19 cellular contexts compared by ENCODE assay signal in genomic region chr19:48814895-48815294, GRCh38. TPM values are rescaled to one million over a fixed set of nuclear protein-coding genes. Genes with fewer than 3 reads are reported as not detected.
A peak's percentile ranks its signal among the peaks of the same experiment; 100 is the strongest.
DNase-seq lines count a peak whose midpoint lies in the region; ATAC-seq, FAIRE-seq and TF ChIP-seq lines count a peak whose summit lies in the region.
"Had no signal": no experiment of that assay in that cellular context is flagged by ENCODE, and none has a peak within 500 bp of the region (broad histone marks: within the 10 kb centered on the region; RNA-seq: fewer than 3 reads in every experiment).

No MANE protein-coding gene starts in this region.

- no TSS peak for BruUV-seq in HepG2 (replicated peaks; lab: Mats Ljungman, UMichigan)

- TF ChIP-seq CTCF in HepG2 (CRISPR knock-in tag; IDR thresholded peaks at IDR 0.05) (no peak), right lobe of liver (IDR thresholded peaks at IDR 0.05) (no peak), body of pancreas (IDR thresholded peaks at IDR 0.05) (no peak), pancreas (IDR thresholded peaks at IDR 0.05) (no peak), uterus (IDR thresholded peaks at IDR 0.05) (no peak), coronary artery (IDR thresholded peaks at IDR 0.05) (no peak)

- in situ Hi-C loops in HepG2 (cut with HindIII; ENCODE audit: extremely low pct_ligation_motif_present, low pct_unique_long_range_greater_than_20kb), result no loop called here

- ATAC-seq in HepG2 (0 out of 3 replicates have a peak, but pooled peaks have one; percentile 6), right lobe of liver (no peak), body of pancreas (no peak), pancreas (no peak)
- ATAC-seq: A549 had no signal

- peaks cover 3% of the 10 kb centered on the region; the same call in 1 of the 2 replicates for H4K20me1 ChIP-seq in HepG2 (ENCODE audit: insufficient read depth, low read length)

- no peaks in the 10 kb centered on the region for H3K27me3 ChIP-seq in HepG2 (ENCODE audit: control insufficient read depth in 1 of 2, insufficient read depth in 2 of 2, low read length in 2 of 2)
- H3K27me3 ChIP-seq in right lobe of liver, result no peaks in the 10 kb centered on the region
- H3K27me3 ChIP-seq in body of pancreas, result no peaks in the 10 kb centered on the region
- H3K27me3 ChIP-seq in pancreas, result no peaks in the 10 kb centered on the region
- H3K27me3 ChIP-seq in uterus, result no peaks in the 10 kb centered on the region
- H3K27me3 ChIP-seq: Peyer's patch had no signal

- FAIRE-seq in HepG2 (lab: Jason Lieb, UNC) (no peak), pancreas (lab: Jason Lieb, UNC) (no peak)
- FAIRE-seq: A549, GM18507, GM19239, HTR-8/SVneo had no signal

- H3K4me3 ChIP-seq in HepG2 (replicated peaks in 1 of 3; ENCODE audit: insufficient read depth in 1 of 3, low read depth in 2 of 3, low read length in 3 of 3) (no peak overlapping the region), right lobe of liver (no peak overlapping the region), body of pancreas (no peak overlapping the region), pancreas (no peak overlapping the region), uterus (no peak overlapping the region), coronary artery (no peak overlapping the region)
- H3K4me3 ChIP-seq: A549, Peyer's patch had no signal

- TF ChIP-seq EP300 in HepG2 (IDR thresholded peaks at IDR 0.05; ENCODE audit: low read depth in 2 of 2, low read length in 2 of 2), result no peak
- no peak for TF ChIP-seq EP300 in HepG2 (CRISPR knock-in tag; IDR thresholded peaks at IDR 0.05; ENCODE audit: borderline replicate concordance)

- intact Hi-C loops in HepG2 (cut with micrococcal nuclease; ENCODE audit: unreplicated experiment), result no loop called here
- intact Hi-C loops in right lobe of liver (cut with DNase I), result no loop called here
- intact Hi-C loops in body of pancreas (cut with DNase I), result no loop called here
- intact Hi-C loops in pancreas (cut with DNase I), result no loop called here
- intact Hi-C loops in uterus (cut with DNase I; ENCODE audit: low total_unique reads), result no loop called here

- no peak for DNase-seq in HepG2 (ENCODE audit: low spot score)
- no peak for DNase-seq in right lobe of liver
- DNase-seq in body of pancreas, result no peak
- no peak for DNase-seq in pancreas
- no peak for DNase-seq in uterus
- no peak for DNase-seq in NCI-H146 (lab: John Stamatoyannopoulos, UW)
- DNase-seq in NCI-H1105 treated with DMSO at 0.1 percent for 48 hours (lab: John Stamatoyannopoulos, UW), result no peak
- DNase-seq in coronary artery (ENCODE audit: low spot score), result no peak
- DNase-seq: KG1, MM.1S, NCI-H1930, NCI-H2171 treated with DMSO at 0.1 percent for 48 hours, Peyer's patch, SHP77 treated with DMSO at 0.1 percent for 48 hours had no signal

- no peak overlapping the region for H3K4me2 ChIP-seq in HepG2 (ENCODE audit: low read depth, low read length)

- H3K9ac ChIP-seq in HepG2 (ENCODE audit: insufficient read depth, low read depth, low read length), result no peak overlapping the region

- TF ChIP-seq POLR2A in HepG2 (IDR thresholded peaks at IDR 0.05; ENCODE audit: insufficient read depth in 1 of 2, low read depth in 2 of 2, low read length in 2 of 2) (no peak), right lobe of liver (IDR thresholded peaks at IDR 0.05) (no peak), body of pancreas (IDR thresholded peaks at IDR 0.05) (no peak), uterus (IDR thresholded peaks at IDR 0.05) (no peak)

- H3K4me1 ChIP-seq in HepG2 (ENCODE audit: insufficient read depth, low read length) (peaks cover 69% of the 10 kb centered on the region), right lobe of liver (peaks cover 0 to 59% (median 12%) of the 10 kb centered on the region in 4 donors), body of pancreas (peaks cover 87% of the 10 kb centered on the region), pancreas (peaks cover 28 to 38% (median 28%) of the 10 kb centered on the region in 3 donors), uterus (peaks cover 0 to 4% of the 10 kb centered on the region in 2 donors)

- H3K27ac ChIP-seq in HepG2 (ENCODE audit: extremely low read length, insufficient read depth, low read length), result no peak overlapping the region
- peak overlapping the region in 1 of 3 donors; percentile 80 for H3K27ac ChIP-seq in right lobe of liver
- H3K27ac ChIP-seq in body of pancreas, result peak overlapping the region in 3 of 4 donors; percentile 92 to 100 (median 98)
- H3K27ac ChIP-seq in pancreas, result peak overlapping the region; percentile 56 to 83 (median 72)
- H3K27ac ChIP-seq in uterus, result no peak overlapping the region
- no peak overlapping the region for H3K27ac ChIP-seq in coronary artery
- H3K27ac ChIP-seq: Peyer's patch had no signal

- H3K36me3 ChIP-seq in HepG2 (replicated peaks in 1 of 2; ENCODE audit: control insufficient read depth in 1 of 2, insufficient read depth in 2 of 2, low read length in 2 of 2) (no peaks in the 10 kb centered on the region), right lobe of liver (no peaks in the 10 kb centered on the region), body of pancreas (replicated peaks in 1 of 2; ENCODE audit: insufficient read depth in 1 of 2, low read depth in 2 of 2) (no peaks in the 10 kb centered on the region), pancreas (no peaks in the 10 kb centered on the region), uterus (no peaks in the 10 kb centered on the region)
- H3K36me3 ChIP-seq: Peyer's patch had no signal

- no peaks in the 10 kb centered on the region for H3K79me2 ChIP-seq in HepG2 (ENCODE audit: insufficient read depth, low read length)

- TF ChIP-seq RAD21 in HepG2 (CRISPR knock-in tag; IDR thresholded peaks at IDR 0.05), result no peak

- H2AFZ ChIP-seq in HepG2 (ENCODE audit: low read length), result no peak overlapping the region

- CTCF ChIA-PET in HepG2 (lab: Yijun Ruan, JAX; ENCODE audit: low intra/inter-chr PET ratio, low total read pairs), result no interaction called here

- POLR2A ChIA-PET in HepG2 (lab: Yijun Ruan, JAX), result interaction anchor here (0.6 to 0.7 kb wide), 2 partner anchors 29 to 117 kb away, joined by 3 read pairs; no protein-coding TSS in a partner anchor

- 78% methylated on average over 5 of the region's 6 CpGs for WGBS in HepG2 (ENCODE audit: low lambda C conversion rate)
- 50% methylated on average over 1 of the region's 6 CpGs for WGBS in right lobe of liver (ENCODE audit: insufficient coverage, low coverage, low lambda C conversion rate, missing lambda C conversion rate)
- 89 to 92% methylated on average over 6 of the region's 6 CpGs for WGBS in body of pancreas, 2 donors
- WGBS in pancreas, 2 donors, result 80 to 92% methylated on average over 6 of the region's 6 CpGs

- H3K9me3 ChIP-seq in HepG2 (ENCODE audit: low read length), result no peaks in the 10 kb centered on the region
- H3K9me3 ChIP-seq in right lobe of liver, result no peaks in the 10 kb centered on the region
- H3K9me3 ChIP-seq in body of pancreas, result no peaks in the 10 kb centered on the region
- H3K9me3 ChIP-seq in pancreas, result no peaks in the 10 kb centered on the region
- H3K9me3 ChIP-seq in uterus, result no peaks in the 10 kb centered on the region
- H3K9me3 ChIP-seq: A549, Peyer's patch had no signal

RNA-seq across cellular contexts. Expression of gene BCAT2, which starts 4.1 kb away (rescaled TPM):
- total RNA-seq in HepG2 (2016; rRNA removed; fragmentation: Illumina TruSeq; extraction: Trizol), result 2.3 and 2.5 TPM in 2 replicates
- 3.4 and 4.0 TPM in 2 replicates for total RNA-seq in HepG2 (2016; cell fraction: cytosol; rRNA removed; fragmentation: Illumina TruSeq; extraction: Trizol; ENCODE audit: low read depth)
- total RNA-seq in HepG2 (2016; cell fraction: insoluble cytoplasmic fraction; rRNA removed; fragmentation: Illumina TruSeq; extraction: Trizol), result 1.8 and 2.8 TPM in 2 replicates
- total RNA-seq in HepG2 (2016; cell fraction: membrane; rRNA removed; fragmentation: Illumina TruSeq; extraction: Trizol), result 4.9 and 6.9 TPM in 2 replicates
- 2.2 and 2.5 TPM in 2 replicates for total RNA-seq in HepG2 (2016; cell fraction: nucleus; rRNA removed; fragmentation: Illumina TruSeq; extraction: Trizol)
- polyA plus RNA-seq in HepG2 (2011; rRNA removed), result 3.6 TPM in 2 replicates
- 2.4 and 3.8 TPM in 2 replicates for polyA plus RNA-seq in HepG2 (2011; cell fraction: cytosol; rRNA removed)
- 4.8 and 5.7 TPM in 2 replicates for polyA plus RNA-seq in HepG2 (2011; cell fraction: nucleus; rRNA removed)
- 4.0 and 5.0 TPM in 2 replicates for polyA plus RNA-seq in HepG2 (2012)
- polyA plus RNA-seq in HepG2 (2016; cell fraction: cytosol; fragmentation: Illumina TruSeq; extraction: Trizol; ENCODE audit: low read depth), result 4.8 and 6.1 TPM in 2 replicates
- 2.6 and 3.5 TPM in 2 replicates for polyA plus RNA-seq in HepG2 (2016; cell fraction: insoluble cytoplasmic fraction; fragmentation: Illumina TruSeq; extraction: Trizol; ENCODE audit: low read depth)
- 6.4 and 7.9 TPM in 2 replicates for polyA plus RNA-seq in HepG2 (2016; cell fraction: membrane; fragmentation: Illumina TruSeq; extraction: Trizol; ENCODE audit: low read depth)
- polyA plus RNA-seq in HepG2 (2016; cell fraction: nucleus; fragmentation: Illumina TruSeq; extraction: Trizol; ENCODE audit: insufficient read depth, low read depth), result 2.4 and 5.2 TPM in 2 replicates
- polyA minus RNA-seq in HepG2 (2011; rRNA and poly(A)+ RNA removed; ENCODE audit: low replicate concordance), result 4.1 and 65.2 TPM in 2 replicates
- polyA minus RNA-seq in HepG2 (2011; cell fraction: cytosol; rRNA and poly(A)+ RNA removed), result 1.6 and 1.9 TPM in 2 replicates
- 1.6 and 2.3 TPM in 2 replicates for polyA minus RNA-seq in HepG2 (2011; cell fraction: nucleus; rRNA and poly(A)+ RNA removed)
- 10 to 100 TPM in 4 of 6 experiments, 1 to 10 TPM in 2; 8.9 to 48.3 (median 12.5) TPM for total RNA-seq in right lobe of liver
- total RNA-seq in body of pancreas, result 10 to 100 TPM; 34.5 to 56.0 TPM
- 10 to 100 TPM; 26.6 to 53.8 (median 36.3) TPM for total RNA-seq in pancreas
- polyA plus RNA-seq in pancreas, result 10 to 100 TPM; 59.7 to 91.8 TPM
- total RNA-seq in uterus, result 10 to 100 TPM in 3 of 4 donors, 1 to 10 TPM in 1; 9.2 to 54.3 (median 24.6) TPM

RNA-seq across cellular contexts. Expression of gene HSD17B14, which starts 21.4 kb away (rescaled TPM):
- total RNA-seq in HepG2 (2016; rRNA removed; fragmentation: Illumina TruSeq; extraction: Trizol) (0.53 and 0.58 TPM in 2 replicates), right lobe of liver (10 to 100 TPM in 4 of 6 experiments, 1 to 10 TPM in 2; 3.5 to 78.0 (median 15.7) TPM), body of pancreas (1 to 10 TPM; 2.1 to 3.3 TPM), pancreas (1 to 10 TPM in 4 of 6 donors, under 1 TPM in 2; 0.69 to 4.0 (median 1.7) TPM), uterus (10 to 100 TPM in 1 of 4 donors, 1 to 10 TPM in 3; 5.6 to 31.9 (median 8.7) TPM)
- total RNA-seq in HepG2 (2016; cell fraction: cytosol; rRNA removed; fragmentation: Illumina TruSeq; extraction: Trizol; ENCODE audit: low read depth), result 0.44 TPM in 1 of 2 replicates, not detected in the other
- 0.64 and 0.97 TPM in 2 replicates for total RNA-seq in HepG2 (2016; cell fraction: insoluble cytoplasmic fraction; rRNA removed; fragmentation: Illumina TruSeq; extraction: Trizol)
- 0.34 and 0.49 TPM in 2 replicates for total RNA-seq in HepG2 (2016; cell fraction: membrane; rRNA removed; fragmentation: Illumina TruSeq; extraction: Trizol)
- total RNA-seq in HepG2 (2016; cell fraction: nucleus; rRNA removed; fragmentation: Illumina TruSeq; extraction: Trizol), result not detected in 2 replicates
- polyA plus RNA-seq in HepG2 (2011; rRNA removed) (1.2 and 1.8 TPM in 2 replicates), pancreas (10 to 100 TPM in 1 of 2 donors, 1 to 10 TPM in 1; 8.5 to 25.4 TPM)
- 1.4 and 1.5 TPM in 2 replicates for polyA plus RNA-seq in HepG2 (2011; cell fraction: cytosol; rRNA removed)
- polyA plus RNA-seq in HepG2 (2011; cell fraction: nucleus; rRNA removed), result 3.6 and 4.3 TPM in 2 replicates
- 0.72 and 0.89 TPM in 2 replicates for polyA plus RNA-seq in HepG2 (2012)
- polyA plus RNA-seq in HepG2 (2016; cell fraction: cytosol; fragmentation: Illumina TruSeq; extraction: Trizol; ENCODE audit: low read depth), result 0.35 and 0.58 TPM in 2 replicates
- polyA plus RNA-seq in HepG2 (2016; cell fraction: insoluble cytoplasmic fraction; fragmentation: Illumina TruSeq; extraction: Trizol; ENCODE audit: low read depth), result 1.1 TPM in 2 replicates
- polyA plus RNA-seq in HepG2 (2016; cell fraction: membrane; fragmentation: Illumina TruSeq; extraction: Trizol; ENCODE audit: low read depth), result 0.64 and 0.69 TPM in 2 replicates
- 0.97 and 0.98 TPM in 2 replicates for polyA plus RNA-seq in HepG2 (2016; cell fraction: nucleus; fragmentation: Illumina TruSeq; extraction: Trizol; ENCODE audit: insufficient read depth, low read depth)
- 0.33 and 0.62 TPM in 2 replicates for polyA minus RNA-seq in HepG2 (2011; rRNA and poly(A)+ RNA removed; ENCODE audit: low replicate concordance)
- not detected in 2 replicates for polyA minus RNA-seq in HepG2 (2011; cell fraction: cytosol; rRNA and poly(A)+ RNA removed)
- polyA minus RNA-seq in HepG2 (2011; cell fraction: nucleus; rRNA and poly(A)+ RNA removed), result 0.77 and 2.0 TPM in 2 replicates

RNA-seq across cellular contexts. Expression of gene PLEKHA4, which starts 53.5 kb away (rescaled TPM):
- total RNA-seq in HepG2 (2016; rRNA removed; fragmentation: Illumina TruSeq; extraction: Trizol), result 4.3 and 6.0 TPM in 2 replicates
- total RNA-seq in HepG2 (2016; cell fraction: cytosol; rRNA removed; fragmentation: Illumina TruSeq; extraction: Trizol; ENCODE audit: low read depth), result 3.7 and 5.1 TPM in 2 replicates
- 3.0 and 5.6 TPM in 2 replicates for total RNA-seq in HepG2 (2016; cell fraction: insoluble cytoplasmic fraction; rRNA removed; fragmentation: Illumina TruSeq; extraction: Trizol)
- total RNA-seq in HepG2 (2016; cell fraction: membrane; rRNA removed; fragmentation: Illumina TruSeq; extraction: Trizol), result 4.6 and 5.1 TPM in 2 replicates
- 5.1 and 5.4 TPM in 2 replicates for total RNA-seq in HepG2 (2016; cell fraction: nucleus; rRNA removed; fragmentation: Illumina TruSeq; extraction: Trizol)
- 4.8 and 6.0 TPM in 2 replicates for polyA plus RNA-seq in HepG2 (2011; rRNA removed)
- polyA plus RNA-seq in HepG2 (2011; cell fraction: cytosol; rRNA removed), result 2.3 and 4.7 TPM in 2 replicates
- 16.9 and 18.5 TPM in 2 replicates for polyA plus RNA-seq in HepG2 (2011; cell fraction: nucleus; rRNA removed)
- polyA plus RNA-seq in HepG2 (2012), result 3.4 TPM in 2 replicates
- 1.3 and 2.3 TPM in 2 replicates for polyA plus RNA-seq in HepG2 (2016; cell fraction: cytosol; fragmentation: Illumina TruSeq; extraction: Trizol; ENCODE audit: low read depth)
- polyA plus RNA-seq in HepG2 (2016; cell fraction: insoluble cytoplasmic fraction; fragmentation: Illumina TruSeq; extraction: Trizol; ENCODE audit: low read depth), result 5.4 and 7.3 TPM in 2 replicates
- 3.8 and 5.1 TPM in 2 replicates for polyA plus RNA-seq in HepG2 (2016; cell fraction: membrane; fragmentation: Illumina TruSeq; extraction: Trizol; ENCODE audit: low read depth)
- polyA plus RNA-seq in HepG2 (2016; cell fraction: nucleus; fragmentation: Illumina TruSeq; extraction: Trizol; ENCODE audit: insufficient read depth, low read depth), result 11.7 and 12.4 TPM in 2 replicates
- polyA minus RNA-seq in HepG2 (2011; rRNA and poly(A)+ RNA removed; ENCODE audit: low replicate concordance), result 0.70 and 1.2 TPM in 2 replicates
- polyA minus RNA-seq in HepG2 (2011; cell fraction: cytosol; rRNA and poly(A)+ RNA removed), result 3.6 TPM in 2 replicates
- polyA minus RNA-seq in HepG2 (2011; cell fraction: nucleus; rRNA and poly(A)+ RNA removed), result 1.7 and 3.1 TPM in 2 replicates
- total RNA-seq in right lobe of liver, result 10 to 100 TPM in 4 of 6 experiments, 1 to 10 TPM in 2; 5.7 to 25.6 (median 12.0) TPM
- total RNA-seq in body of pancreas, result 10 to 100 TPM in 1 of 2 donors, 1 to 10 TPM in 1; 6.5 to 21.1 TPM
- 10 to 100 TPM in 2 of 6 donors, 1 to 10 TPM in 4; 5.9 to 19.7 (median 8.7) TPM for total RNA-seq in pancreas
- 10 to 100 TPM; 18.2 to 28.3 TPM for polyA plus RNA-seq in pancreas
- total RNA-seq in uterus, result 10 to 100 TPM in 2 of 4 donors, 1 to 10 TPM in 2; 1.3 to 60.4 (median 10.4) TPM

RNA-seq across cellular contexts. Expression of gene PPP1R15A, which starts 57.3 kb away (rescaled TPM):
- total RNA-seq in HepG2 (2016; rRNA removed; fragmentation: Illumina TruSeq; extraction: Trizol), result 7.8 and 18.5 TPM in 2 replicates
- 7.7 and 7.9 TPM in 2 replicates for total RNA-seq in HepG2 (2016; cell fraction: cytosol; rRNA removed; fragmentation: Illumina TruSeq; extraction: Trizol; ENCODE audit: low read depth)
- total RNA-seq in HepG2 (2016; cell fraction: insoluble cytoplasmic fraction; rRNA removed; fragmentation: Illumina TruSeq; extraction: Trizol), result 6.4 and 19.6 TPM in 2 replicates
- total RNA-seq in HepG2 (2016; cell fraction: membrane; rRNA removed; fragmentation: Illumina TruSeq; extraction: Trizol), result 5.7 and 6.5 TPM in 2 replicates
- total RNA-seq in HepG2 (2016; cell fraction: nucleus; rRNA removed; fragmentation: Illumina TruSeq; extraction: Trizol), result 25.9 and 29.7 TPM in 2 replicates
- polyA plus RNA-seq in HepG2 (2011; rRNA removed), result 15.2 and 15.6 TPM in 2 replicates
- polyA plus RNA-seq in HepG2 (2011; cell fraction: cytosol; rRNA removed), result 10.5 and 12.8 TPM in 2 replicates
- polyA plus RNA-seq in HepG2 (2011; cell fraction: nucleus; rRNA removed), result 28.4 and 34.0 TPM in 2 replicates
- 12.6 and 18.1 TPM in 2 replicates for polyA plus RNA-seq in HepG2 (2012)
- 2.1 and 2.4 TPM in 2 replicates for polyA plus RNA-seq in HepG2 (2016; cell fraction: cytosol; fragmentation: Illumina TruSeq; extraction: Trizol; ENCODE audit: low read depth)
- polyA plus RNA-seq in HepG2 (2016; cell fraction: insoluble cytoplasmic fraction; fragmentation: Illumina TruSeq; extraction: Trizol; ENCODE audit: low read depth), result 8.2 and 10.1 TPM in 2 replicates
- polyA plus RNA-seq in HepG2 (2016; cell fraction: membrane; fragmentation: Illumina TruSeq; extraction: Trizol; ENCODE audit: low read depth), result 3.9 and 4.1 TPM in 2 replicates
- 36.9 and 39.2 TPM in 2 replicates for polyA plus RNA-seq in HepG2 (2016; cell fraction: nucleus; fragmentation: Illumina TruSeq; extraction: Trizol; ENCODE audit: insufficient read depth, low read depth)
- 12.5 and 17.7 TPM in 2 replicates for polyA minus RNA-seq in HepG2 (2011; rRNA and poly(A)+ RNA removed; ENCODE audit: low replicate concordance)
- polyA minus RNA-seq in HepG2 (2011; cell fraction: cytosol; rRNA and poly(A)+ RNA removed), result 9.8 and 12.8 TPM in 2 replicates
- 34.6 and 36.1 TPM in 2 replicates for polyA minus RNA-seq in HepG2 (2011; cell fraction: nucleus; rRNA and poly(A)+ RNA removed)
- 10 to 100 TPM in 4 of 6 experiments, 1 to 10 TPM in 2; 4.5 to 25.6 (median 12.2) TPM for total RNA-seq in right lobe of liver
- total RNA-seq in body of pancreas, result 10 to 100 TPM; 17.9 to 49.4 TPM
- 10 to 100 TPM in 5 of 6 donors, 1 to 10 TPM in 1; 8.1 to 20.6 (median 12.4) TPM for total RNA-seq in pancreas
- 10 to 100 TPM; 28.2 to 53.2 TPM for polyA plus RNA-seq in pancreas
- total RNA-seq in uterus, result 10 to 100 TPM; 28.6 to 53.0 (median 30.9) TPM

RNA-seq across cellular contexts. Expression of gene FGF21, which starts 59.6 kb away (rescaled TPM):
- total RNA-seq in HepG2 (2016; rRNA removed; fragmentation: Illumina TruSeq; extraction: Trizol) (not detected in 2 replicates), right lobe of liver (10 to 100 TPM in 4 of 6 experiments, 1 to 10 TPM in 1, not detected in 1; 5.1 to 55.3 (median 32.7) TPM), body of pancreas (not detected), pancreas (under 1 TPM in 1 of 6 donors, not detected in 5; 0.51 TPM), uterus (not detected)
- total RNA-seq in HepG2 (2016; cell fraction: cytosol; rRNA removed; fragmentation: Illumina TruSeq; extraction: Trizol; ENCODE audit: low read depth), result not detected in 2 replicates
- total RNA-seq in HepG2 (2016; cell fraction: insoluble cytoplasmic fraction; rRNA removed; fragmentation: Illumina TruSeq; extraction: Trizol), result not detected in 2 replicates
- total RNA-seq in HepG2 (2016; cell fraction: membrane; rRNA removed; fragmentation: Illumina TruSeq; extraction: Trizol), result not detected in 2 replicates
- not detected in 2 replicates for total RNA-seq in HepG2 (2016; cell fraction: nucleus; rRNA removed; fragmentation: Illumina TruSeq; extraction: Trizol)
- polyA plus RNA-seq in HepG2 (2011; rRNA removed) (0.17 TPM in 2 replicates), pancreas (not detected)
- 0.08 and 0.12 TPM in 2 replicates for polyA plus RNA-seq in HepG2 (2011; cell fraction: cytosol; rRNA removed)
- polyA plus RNA-seq in HepG2 (2011; cell fraction: nucleus; rRNA removed), result 0.26 and 0.39 TPM in 2 replicates
- polyA plus RNA-seq in HepG2 (2012), result 0.60 TPM in 1 of 2 replicates, not detected in the other
- not detected in 2 replicates for polyA plus RNA-seq in HepG2 (2016; cell fraction: cytosol; fragmentation: Illumina TruSeq; extraction: Trizol; ENCODE audit: low read depth)
- polyA plus RNA-seq in HepG2 (2016; cell fraction: insoluble cytoplasmic fraction; fragmentation: Illumina TruSeq; extraction: Trizol; ENCODE audit: low read depth), result not detected in 2 replicates
- polyA plus RNA-seq in HepG2 (2016; cell fraction: membrane; fragmentation: Illumina TruSeq; extraction: Trizol; ENCODE audit: low read depth), result not detected in 2 replicates
- not detected in 2 replicates for polyA plus RNA-seq in HepG2 (2016; cell fraction: nucleus; fragmentation: Illumina TruSeq; extraction: Trizol; ENCODE audit: insufficient read depth, low read depth)
- polyA minus RNA-seq in HepG2 (2011; rRNA and poly(A)+ RNA removed; ENCODE audit: low replicate concordance), result not detected in 2 replicates
- not detected in 2 replicates for polyA minus RNA-seq in HepG2 (2011; cell fraction: cytosol; rRNA and poly(A)+ RNA removed)
- polyA minus RNA-seq in HepG2 (2011; cell fraction: nucleus; rRNA and poly(A)+ RNA removed), result 0.37 TPM in 1 of 2 replicates, not detected in the other
- total RNA-seq: NCI-H460, Peyer's patch had no signal

Comparison
In these comparisons a context has a peak if more than half of its experiments do, and no peak if none do; other contexts are left out.
1. H3K27ac ChIP-seq: peak in body of pancreas (3 of 4) and pancreas (4 of 4); none in HepG2 (single experiment), uterus (0 of 2) and coronary artery (0 of 2).